ENCODE assay signal across 1 cellular context in genomic region chr1:161503394-161503748, GRCh38.
A peak's percentile ranks its signal among the peaks of the same experiment; 100 is the strongest.
TF ChIP-seq lines count a peak whose summit lies in the region.

No MANE protein-coding gene starts in this region.

TF ChIP-seq in K562, 482 proteins besides CTCF, POLR2A, EP300 and RAD21 (continues in another document):
- TF ChIP-seq E4F1 (CRISPR knock-in tag; IDR thresholded peaks at IDR 0.05; ENCODE audit: borderline replicate concordance): no peak
- TF ChIP-seq OTX1 (CRISPR knock-in tag; IDR thresholded peaks at IDR 0.05): 0 out of 2 replicates have a peak, but pooled peaks have one; percentile 36
- peak; percentile 29; the same call in 1 of the 2 replicates for TF ChIP-seq DEAF1 (CRISPR knock-in tag; IDR thresholded peaks at IDR 0.05)
- no peak for TF ChIP-seq PATZ1 (CRISPR knock-in tag; IDR thresholded peaks at IDR 0.05; ENCODE audit: borderline replicate concordance)
- TF ChIP-seq CHD4 (IDR thresholded peaks at IDR 0.05; ENCODE audit: insufficient read depth, insufficient replicate concordance, low read depth, low read length, poor library complexity, severe bottlenecking): peak; percentile 32
- TF ChIP-seq FOSL1 (tag; conservative IDR thresholded peaks at IDR 0.05): peak; percentile 75
- no peak for TF ChIP-seq SMARCB1 (IDR thresholded peaks at IDR 0.05; ENCODE audit: insufficient read length, low read depth)
- TF ChIP-seq ZNF165 (CRISPR knock-in tag; IDR thresholded peaks at IDR 0.05; ENCODE audit: borderline replicate concordance): no peak
- TF ChIP-seq POLR3A (IDR thresholded peaks at IDR 0.05; ENCODE audit: borderline replicate concordance, extremely low read depth, insufficient read depth, insufficient read length): peak; percentile 0
- no peak for TF ChIP-seq ZNF592 (IDR thresholded peaks at IDR 0.05)
- TF ChIP-seq NFATC3 (IDR thresholded peaks at IDR 0.05): no peak
- 0 out of 2 replicates have a peak, but pooled peaks have one; percentile 12 for TF ChIP-seq CXXC5 (CRISPR knock-in tag; IDR thresholded peaks at IDR 0.05)
- 0 out of 2 replicates have a peak, but pooled peaks have one; percentile 12 for TF ChIP-seq MTA3 (IDR thresholded peaks at IDR 0.05; ENCODE audit: borderline replicate concordance)
- TF ChIP-seq E2F8 (IDR thresholded peaks at IDR 0.05; ENCODE audit: low read depth, partially characterized antibody): peak; percentile 2
- no peak for TF ChIP-seq HNRNPH1 (optimal IDR thresholded peaks at IDR 0.05; ENCODE audit: low read depth, low read length)
- no peak for TF ChIP-seq HNRNPL (IDR thresholded peaks at IDR 0.05; ENCODE audit: low read depth, low read length)
- no peak for TF ChIP-seq ATF1 (CRISPR knock-in tag; IDR thresholded peaks at IDR 0.05)
- TF ChIP-seq ATF1 (tag; IDR thresholded peaks at IDR 0.05): 0 out of 2 replicates have a peak, but pooled peaks have one; percentile 28
- TF ChIP-seq MNT (conservative IDR thresholded peaks at IDR 0.05): 0 out of 4 replicates have a peak, but pooled peaks of 1 of the 2 experiments have one; percentile 18
- TF ChIP-seq THAP7 (CRISPR knock-in tag; IDR thresholded peaks at IDR 0.05): no peak
- TF ChIP-seq IFI16 (CRISPR knock-in tag; IDR thresholded peaks at IDR 0.05): no peak
- TF ChIP-seq TSC22D4 (tag; IDR thresholded peaks at IDR 0.05): no peak
- no peak for TF ChIP-seq SMAD3 (CRISPR knock-in tag; conservative IDR thresholded peaks at IDR 0.05)
- TF ChIP-seq TCFL5 (CRISPR knock-in tag; conservative IDR thresholded peaks at IDR 0.05): no peak
- TF ChIP-seq ZNF143 (CRISPR knock-in tag; IDR thresholded peaks at IDR 0.05): no peak
- no peak for TF ChIP-seq MAFK (IDR thresholded peaks at IDR 0.05; ENCODE audit: low read length)
- peak; percentile 34; the same call in 1 of the 2 replicates for TF ChIP-seq SP1 (CRISPR knock-in tag; IDR thresholded peaks at IDR 0.05)
- TF ChIP-seq E2F4 (CRISPR knock-in tag; IDR thresholded peaks at IDR 0.05; ENCODE audit: low read depth): no peak
- TF ChIP-seq PYGO2 (tag; IDR thresholded peaks at IDR 0.05): no peak
- no peak for TF ChIP-seq MXI1 (IDR thresholded peaks at IDR 0.05; ENCODE audit: low read depth, low read length)
- TF ChIP-seq TRIM28 (IDR thresholded peaks at IDR 0.05): no peak
- TF ChIP-seq ADNP (tag; IDR thresholded peaks at IDR 0.05): peak; percentile 92
- no peak for TF ChIP-seq PCBP1 (IDR thresholded peaks at IDR 0.05; ENCODE audit: low read depth, low read length, poor library complexity, severe bottlenecking)
- no peak for TF ChIP-seq HEY1 (CRISPR knock-in tag; IDR thresholded peaks at IDR 0.05; ENCODE audit: borderline replicate concordance)
- no peak for TF ChIP-seq FOXM1 (IDR thresholded peaks at IDR 0.05; ENCODE audit: low read depth)
- no peak for TF ChIP-seq FOXM1 (CRISPR knock-in tag; IDR thresholded peaks at IDR 0.05; ENCODE audit: low read depth)
- no peak for TF ChIP-seq GMEB1 (CRISPR knock-in tag; IDR thresholded peaks at IDR 0.05)
- TF ChIP-seq ATF3 (IDR thresholded peaks at IDR 0.05): peak; percentile 1; the same call in 1 of the 2 replicates
- no peak; the same call in 1 of the 2 replicates for TF ChIP-seq ATF3 (CRISPR knock-in tag; conservative IDR thresholded peaks at IDR 0.05)
- 0 out of 2 replicates have a peak, but pooled peaks have one; percentile 28 for TF ChIP-seq NFRKB (IDR thresholded peaks at IDR 0.05; ENCODE audit: low read depth)
- TF ChIP-seq TEAD1 (CRISPR knock-in tag; IDR thresholded peaks at IDR 0.05): no peak
